ENCODE assay signal across 29 cellular contexts in the genomic region with DNA sequence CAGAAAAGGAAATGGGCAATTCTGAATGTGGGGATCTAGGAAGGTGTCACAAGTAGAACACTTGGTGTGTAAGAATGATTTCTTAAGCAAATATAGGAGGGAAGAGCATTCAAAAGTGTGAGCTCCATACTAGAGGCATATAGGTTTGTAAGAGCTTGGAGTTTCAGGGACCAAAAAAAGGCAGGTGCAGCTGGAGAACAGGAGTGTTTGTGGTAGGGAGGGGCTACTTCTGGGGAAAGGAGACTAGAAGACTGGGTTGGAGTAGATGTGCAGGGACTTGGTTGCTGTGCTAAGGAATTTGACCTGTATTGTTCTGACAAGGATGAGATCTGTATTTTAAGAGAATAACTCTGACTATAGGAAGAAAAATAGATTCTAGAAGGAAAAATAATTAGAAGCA.
"Had no signal": no experiment of that assay in that cellular context is flagged by ENCODE, and none has a peak within 500 bp of the region (broad histone marks: within the 10 kb centered on the region; RNA-seq: fewer than 3 reads in every experiment).

No MANE protein-coding gene starts in this region.

- H3K36me3 ChIP-seq: colonic mucosa, esophagus muscularis mucosa, esophagus squamous epithelium, gastroesophageal sphincter, heart left ventricle, heart right ventricle had no signal

- H3K4me3 Mint-ChIP-seq: dendritic cell treated with granulocyte-macrophage colony-stimulating factor and Interleukin-4, amounts not matched to agents 40 ng/mL and 50 ng/mL, for 4 days; effector memory CD8-positive, alpha-beta T cell; endodermal cell had no signal

- DNase-seq: colonic mucosa; cortex of kidney; dermis blood vessel endothelial cell; dorsolateral prefrontal cortex; effector CD4-positive, alpha-beta T cell; effector CD8-positive, alpha-beta T cell; effector memory CD4-positive, alpha-beta T cell; effector memory CD8-positive, alpha-beta T cell; endodermal cell; erythroblast; esophagus squamous epithelium; foreskin fibroblast; foreskin keratinocyte; foreskin melanocyte; gastrocnemius medialis; glutamatergic neuron; head of caudate nucleus; heart left ventricle; heart right ventricle had no signal

- ATAC-seq: effector memory CD8-positive, alpha-beta T cell; esophagus mucosa; foreskin keratinocyte; gastrocnemius medialis; gastroesophageal sphincter; heart right ventricle had no signal

- H3K4me3 ChIP-seq: colonic mucosa, coronary artery, dorsolateral prefrontal cortex, esophagus muscularis mucosa, esophagus squamous epithelium, gastrocnemius medialis, gastroesophageal sphincter, heart left ventricle, heart right ventricle, hepatocyte had no signal

- H3K4me2 ChIP-seq: hepatocyte had no signal

- H3K27me3 ChIP-seq: colonic mucosa, dorsolateral prefrontal cortex, esophagus muscularis mucosa, esophagus squamous epithelium, foreskin keratinocyte, gastrocnemius medialis, gastroesophageal sphincter, heart left ventricle, heart right ventricle, hepatocyte had no signal

- H3K27me3 Mint-ChIP-seq: dendritic cell treated with granulocyte-macrophage colony-stimulating factor and Interleukin-4, amounts not matched to agents 40 ng/mL and 50 ng/mL, for 4 days had no signal

- H2AFZ ChIP-seq: hepatocyte had no signal

- FAIRE-seq: endometrium, endothelial cell of umbilical vein, frontal cortex had no signal

- H3K27ac ChIP-seq: colonic mucosa, coronary artery, dorsolateral prefrontal cortex, epithelial cell of prostate, esophagus muscularis mucosa, esophagus squamous epithelium, foreskin keratinocyte, gastroesophageal sphincter, heart left ventricle, heart right ventricle, hepatocyte had no signal

- H3K27ac Mint-ChIP-seq: dendritic cell treated with granulocyte-macrophage colony-stimulating factor and Interleukin-4, amounts not matched to agents 40 ng/mL and 50 ng/mL, for 4 days; effector memory CD8-positive, alpha-beta T cell; endodermal cell had no signal

- H3K4me1 ChIP-seq: colonic mucosa, esophagus squamous epithelium, foreskin keratinocyte had no signal

- H3K9me3 ChIP-seq: colonic mucosa, esophagus muscularis mucosa, esophagus squamous epithelium, gastrocnemius medialis, gastroesophageal sphincter had no signal

- H3K9me3 Mint-ChIP-seq: dendritic cell treated with granulocyte-macrophage colony-stimulating factor and Interleukin-4, amounts not matched to agents 40 ng/mL and 50 ng/mL, for 4 days; effector memory CD8-positive, alpha-beta T cell; endodermal cell had no signal
